ENCODE assay signal across 22 cellular contexts in genomic region chr2:47738331-47738730, GRCh38. TPM values are rescaled to one million over a fixed set of nuclear protein-coding genes. Genes with fewer than 3 reads are reported as not detected.
A peak's percentile ranks its signal among the peaks of the same experiment; 100 is the strongest.
DNase-seq lines count a peak whose midpoint lies in the region; ATAC-seq and TF ChIP-seq lines count a peak whose summit lies in the region.
"Had no signal": no experiment of that assay in that cellular context is flagged by ENCODE, and none has a peak within 500 bp of the region (broad histone marks: within the 10 kb centered on the region; RNA-seq: fewer than 3 reads in every experiment).

No MANE protein-coding gene starts in this region.

- H3K27me3 ChIP-seq in OCI-LY1 (ENCODE audit: insufficient read depth, low read length) (no peaks in the 10 kb centered on the region), endodermal cell (ENCODE audit: control insufficient read depth, insufficient read depth, low read length, poor library complexity, severe bottlenecking) (no peaks in the 10 kb centered on the region), body of pancreas (no peaks in the 10 kb centered on the region)

- no peak for TF ChIP-seq CTCF in activated CD8-positive, alpha-beta T cell treated with anti-CD3 and anti-CD28 coated beads for 36 hours (IDR thresholded peaks at IDR 0.05)
- no peak for TF ChIP-seq CTCF in OCI-LY1 (IDR thresholded peaks at IDR 0.05; ENCODE audit: low read length)
- TF ChIP-seq CTCF in endodermal cell (conservative IDR thresholded peaks at IDR 0.05): no peak
- no peak for TF ChIP-seq CTCF in body of pancreas (IDR thresholded peaks at IDR 0.05)

- H3K4me1 ChIP-seq in OCI-LY1 (ENCODE audit: insufficient read depth, low read length, severe bottlenecking): peaks cover 80% of the 10 kb centered on the region
- peaks cover 10% of the 10 kb centered on the region for H3K4me1 ChIP-seq in endodermal cell (ENCODE audit: control insufficient read depth, insufficient read depth, low read length)
- H3K4me1 ChIP-seq in body of pancreas: no peaks in the 10 kb centered on the region
- H3K4me1 ChIP-seq: A549 had no signal

- H3K9ac ChIP-seq in OCI-LY1 (ENCODE audit: low read length) (no peak overlapping the region; the same call in 1 of the 2 replicates), endodermal cell (ENCODE audit: extremely low read depth, low read length, poor library complexity, severe bottlenecking) (no peak overlapping the region)
- H3K9ac ChIP-seq: GM23248 had no signal

- peaks cover 4% of the 10 kb centered on the region; the same call in 1 of the 2 replicates for H3F3A ChIP-seq in OCI-LY1 (ENCODE audit: insufficient read depth, low read length)

- H3K27ac ChIP-seq in OCI-LY1 (ENCODE audit: low read depth, low read length, poor library complexity, severe bottlenecking) (peak overlapping the region; percentile 68), endodermal cell (ENCODE audit: low read depth, low read length) (no peak overlapping the region), body of pancreas (no peak overlapping the region)
- H3K27ac ChIP-seq: 22Rv1, A549, GM23248 had no signal

- POLR2A ChIA-PET in activated CD8-positive, alpha-beta T cell treated with anti-CD3 and anti-CD28 coated beads for 36 hours (lab: Charles Lee): no interaction called here
- POLR2A ChIA-PET in activated CD8-positive, alpha-beta T cell treated with anti-CD3 and anti-CD28 coated beads, Interleukin-2, amount 10 ng/mL, durations not matched to agents 7 days and 5 days (lab: Charles Lee): no interaction called here

- H3K9me2 ChIP-seq in OCI-LY1 (ENCODE audit: low read depth, low read length): no peaks in the 10 kb centered on the region

- no peak for DNase-seq in activated CD8-positive, alpha-beta T cell treated with anti-CD3 and anti-CD28 coated beads for 36 hours
- DNase-seq in activated CD8-positive, alpha-beta T cell treated with anti-CD3 and anti-CD28 coated beads, Interleukin-2, amount 10 ng/mL, durations not matched to agents 7 days and 5 days: no peak
- DNase-seq in endodermal cell (no peak), body of pancreas (no peak), activated gamma-delta T cell (lab: John Stamatoyannopoulos, UW) (no peak), head of caudate nucleus (no peak)
- DNase-seq: AML-193; CD8-positive, alpha-beta memory T cell; COR-L47; DMS 273 treated with DMSO at 0.1 percent for 48 hours; DMS53; DND-41; EL; GM23248; HCEC 1CT; HFFc6 had no signal

- intact Hi-C loops in activated CD8-positive, alpha-beta T cell treated with anti-CD3 and anti-CD28 coated beads for 36 hours (cut with micrococcal nuclease): no loop called here
- intact Hi-C loops in body of pancreas (cut with DNase I) (no loop called here), head of caudate nucleus (cut with DNase I) (no loop called here)

- H3K4me3 ChIP-seq in OCI-LY1 (ENCODE audit: low read depth, low read length, poor library complexity, severe bottlenecking) (no peak overlapping the region), endodermal cell (ENCODE audit: low read length) (no peak overlapping the region), body of pancreas (no peak overlapping the region)
- H3K4me3 ChIP-seq: A549, GM12878, GM23248 had no signal

- H3K79me2 ChIP-seq in OCI-LY1 (ENCODE audit: insufficient read depth, low read length): no peaks in the 10 kb centered on the region

- H3K9me3 Mint-ChIP-seq in activated CD8-positive, alpha-beta T cell treated with anti-CD3 and anti-CD28 coated beads for 36 hours: no peaks in the 10 kb centered on the region
- no peaks in the 10 kb centered on the region for H3K9me3 Mint-ChIP-seq in activated CD8-positive, alpha-beta T cell treated with anti-CD3 and anti-CD28 coated beads, Interleukin-2, amount 10 ng/mL, durations not matched to agents 7 days and 5 days (ENCODE audit: insufficient read depth)
- H3K9me3 Mint-ChIP-seq in endodermal cell: no peaks in the 10 kb centered on the region
- H3K9me3 Mint-ChIP-seq: CD8-positive, alpha-beta memory T cell; HFFc6; IgD-negative memory B cell had no signal

- TF ChIP-seq POLR2A in body of pancreas (IDR thresholded peaks at IDR 0.05): no peak

- H3K4me3 Mint-ChIP-seq in activated CD8-positive, alpha-beta T cell treated with anti-CD3 and anti-CD28 coated beads for 36 hours: no peak overlapping the region
- H3K4me3 Mint-ChIP-seq in activated CD8-positive, alpha-beta T cell treated with anti-CD3 and anti-CD28 coated beads, Interleukin-2, amount 10 ng/mL, durations not matched to agents 7 days and 5 days: no peak overlapping the region
- H3K4me3 Mint-ChIP-seq in endodermal cell: no peak overlapping the region
- H3K4me3 Mint-ChIP-seq: CD8-positive, alpha-beta memory T cell; HFFc6; IgD-negative memory B cell had no signal

- no peak overlapping the region for H3K4me2 ChIP-seq in OCI-LY1 (ENCODE audit: low read length)
- H3K4me2 ChIP-seq: A549 had no signal

- no peaks in the 10 kb centered on the region for H3K4me1 Mint-ChIP-seq in activated CD8-positive, alpha-beta T cell treated with anti-CD3 and anti-CD28 coated beads for 36 hours (ENCODE audit: low read depth)
- no peaks in the 10 kb centered on the region for H3K4me1 Mint-ChIP-seq in activated CD8-positive, alpha-beta T cell treated with anti-CD3 and anti-CD28 coated beads, Interleukin-2, amount 10 ng/mL, durations not matched to agents 7 days and 5 days (ENCODE audit: low read depth)
- peaks cover 53% of the 10 kb centered on the region for H3K4me1 Mint-ChIP-seq in endodermal cell
- H3K4me1 Mint-ChIP-seq: CD8-positive, alpha-beta memory T cell had no signal

- CTCF ChIA-PET in activated CD8-positive, alpha-beta T cell treated with anti-CD3 and anti-CD28 coated beads for 36 hours (lab: Charles Lee): no interaction called here
- CTCF ChIA-PET in activated CD8-positive, alpha-beta T cell treated with anti-CD3 and anti-CD28 coated beads, Interleukin-2, amount 10 ng/mL, durations not matched to agents 7 days and 5 days (lab: Charles Lee): no interaction called here

- H3K9me3 ChIP-seq in OCI-LY1 (ENCODE audit: low read length) (no peaks in the 10 kb centered on the region), endodermal cell (ENCODE audit: control insufficient read depth, low read length) (no peaks in the 10 kb centered on the region), body of pancreas (no peaks in the 10 kb centered on the region)
- H3K9me3 ChIP-seq: A549 had no signal

- 83 to 88% methylated on average over 2 to 5 of the region's 5 CpGs for WGBS in endodermal cell (ENCODE audit: insufficient coverage in 1 of 2, insufficient read length in 1 of 2), 2 experiments
- WGBS in body of pancreas, 2 donors: 59 to 62% methylated on average over 5 of the region's 5 CpGs

- H3K27ac Mint-ChIP-seq in activated CD8-positive, alpha-beta T cell treated with anti-CD3 and anti-CD28 coated beads for 36 hours: no peak overlapping the region
- H3K27ac Mint-ChIP-seq in activated CD8-positive, alpha-beta T cell treated with anti-CD3 and anti-CD28 coated beads, Interleukin-2, amount 10 ng/mL, durations not matched to agents 7 days and 5 days: no peak overlapping the region
- H3K27ac Mint-ChIP-seq in endodermal cell: peak overlapping the region; percentile 6
- H3K27ac Mint-ChIP-seq: CD8-positive, alpha-beta memory T cell; HFFc6; IgD-negative memory B cell had no signal

- H3K36me3 ChIP-seq in OCI-LY1 (ENCODE audit: insufficient read depth, low read length): peaks cover 75% of the 10 kb centered on the region
- H3K36me3 ChIP-seq in endodermal cell (ENCODE audit: control insufficient read depth, insufficient read depth, low read length): no peaks in the 10 kb centered on the region
- no peaks in the 10 kb centered on the region for H3K36me3 ChIP-seq in body of pancreas (replicated peaks in 1 of 2; ENCODE audit: insufficient read depth in 1 of 2, low read depth in 2 of 2)

- peak; percentile 30 for ATAC-seq in activated CD8-positive, alpha-beta T cell treated with anti-CD3 and anti-CD28 coated beads for 36 hours
- ATAC-seq in activated CD8-positive, alpha-beta T cell treated with anti-CD3 and anti-CD28 coated beads, Interleukin-2, amount 10 ng/mL, durations not matched to agents 7 days and 5 days: no peak
- ATAC-seq in body of pancreas: no peak
- ATAC-seq: A549, HepG2 had no signal

- peaks cover 5% of the 10 kb centered on the region for H3K27me3 Mint-ChIP-seq in activated CD8-positive, alpha-beta T cell treated with anti-CD3 and anti-CD28 coated beads for 36 hours
- H3K27me3 Mint-ChIP-seq in activated CD8-positive, alpha-beta T cell treated with anti-CD3 and anti-CD28 coated beads, Interleukin-2, amount 10 ng/mL, durations not matched to agents 7 days and 5 days (ENCODE audit: low read depth): peaks cover 14% of the 10 kb centered on the region
- H3K27me3 Mint-ChIP-seq in endodermal cell (ENCODE audit: insufficient read depth): no peaks in the 10 kb centered on the region
- H3K27me3 Mint-ChIP-seq: IgD-negative memory B cell had no signal

- H4K20me1 ChIP-seq in OCI-LY1 (ENCODE audit: insufficient read depth, low read length): no peaks in the 10 kb centered on the region

- no peak overlapping the region for H2AFZ ChIP-seq in OCI-LY1 (ENCODE audit: low read length)
- H2AFZ ChIP-seq: GM23248 had no signal

- H3K36me3 Mint-ChIP-seq in activated CD8-positive, alpha-beta T cell treated with anti-CD3 and anti-CD28 coated beads for 36 hours (ENCODE audit: low read depth): no peaks in the 10 kb centered on the region
- H3K36me3 Mint-ChIP-seq in activated CD8-positive, alpha-beta T cell treated with anti-CD3 and anti-CD28 coated beads, Interleukin-2, amount 10 ng/mL, durations not matched to agents 7 days and 5 days (ENCODE audit: low read depth): no peaks in the 10 kb centered on the region
- H3K36me3 Mint-ChIP-seq in endodermal cell (ENCODE audit: low read depth): no peaks in the 10 kb centered on the region

RNA-seq across cellular contexts. Expression of gene MSH6, which starts 44.6 kb away (rescaled TPM):
- 100 to 1,000 TPM; 145 to 151 TPM for total RNA-seq in activated CD8-positive, alpha-beta T cell treated with anti-CD3 and anti-CD28 coated beads for 36 hours
- total RNA-seq in activated CD8-positive, alpha-beta T cell treated with anti-CD3 and anti-CD28 coated beads, Interleukin-2, amount 10 ng/mL, durations not matched to agents 7 days and 5 days: 100 to 1,000 TPM in 1 of 2 experiments, 10 to 100 TPM in 1; 96.4 to 107 TPM
- total RNA-seq in endodermal cell (100 to 1,000 TPM; 363 to 368 TPM), body of pancreas (10 to 100 TPM; 12.2 to 15.8 TPM)
- polyA plus RNA-seq in endodermal cell (2013, experiment 1 of 2): 136 TPM
- 134 TPM for polyA plus RNA-seq in endodermal cell (2013, experiment 2 of 2)

Comparison
In these comparisons a context has a peak if more than half of its experiments do, and no peak if none do; other contexts are left out.
1. RNA of gene MSH6, which starts 44.6 kb away (total RNA-seq): 363 to 368 TPM in endodermal cell, 145 to 151 TPM in activated CD8-positive, alpha-beta T cell treated with anti-CD3 and anti-CD28 coated beads for 36 hours and 96.4 to 107 TPM in activated CD8-positive, alpha-beta T cell treated with anti-CD3 and anti-CD28 coated beads, Interleukin-2, amount 10 ng/mL, durations not matched to agents 7 days and 5 days; 12.2 to 15.8 TPM in body of pancreas; every median in the first group is over 4 times any median in the second.